Comparison of ENCODE assay signal across 1 cellular context in the genomic region with DNA sequence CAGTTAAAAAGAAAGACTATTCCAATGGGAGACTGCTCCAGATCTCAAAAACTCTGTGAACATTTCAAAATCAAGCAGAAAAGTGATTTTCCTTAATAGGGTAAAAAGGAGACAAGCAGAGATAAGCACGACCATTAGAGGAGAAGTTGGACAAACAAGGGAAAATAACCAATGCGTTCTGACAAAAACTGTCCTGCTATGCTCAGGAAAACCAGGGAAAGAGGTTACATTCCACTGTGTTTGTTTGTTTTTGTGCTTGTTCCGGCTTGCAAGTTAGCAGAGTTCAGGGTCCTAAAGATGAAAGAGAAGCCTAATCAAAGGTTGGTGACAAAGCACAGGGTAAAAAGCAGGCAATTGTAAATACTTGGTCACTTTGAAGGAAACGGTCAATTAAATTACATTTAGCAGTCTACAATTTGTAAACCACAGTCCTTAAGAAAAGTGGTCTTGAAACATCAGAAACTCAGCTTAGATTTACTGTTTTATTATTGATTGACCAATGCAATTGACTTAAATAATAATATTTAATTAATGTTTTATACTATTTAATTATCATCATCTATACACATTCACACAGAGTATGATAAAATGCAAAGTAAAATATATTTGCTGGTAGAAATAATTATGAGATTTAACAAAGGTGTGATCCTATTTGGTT.
TF ChIP-seq lines count a peak whose summit lies in the region.

No MANE protein-coding gene starts in this region.

TF ChIP-seq in HepG2, 621 proteins besides CTCF, POLR2A, EP300 and RAD21 (continued from another document and continues in another):
- TF ChIP-seq, protein P1, sequence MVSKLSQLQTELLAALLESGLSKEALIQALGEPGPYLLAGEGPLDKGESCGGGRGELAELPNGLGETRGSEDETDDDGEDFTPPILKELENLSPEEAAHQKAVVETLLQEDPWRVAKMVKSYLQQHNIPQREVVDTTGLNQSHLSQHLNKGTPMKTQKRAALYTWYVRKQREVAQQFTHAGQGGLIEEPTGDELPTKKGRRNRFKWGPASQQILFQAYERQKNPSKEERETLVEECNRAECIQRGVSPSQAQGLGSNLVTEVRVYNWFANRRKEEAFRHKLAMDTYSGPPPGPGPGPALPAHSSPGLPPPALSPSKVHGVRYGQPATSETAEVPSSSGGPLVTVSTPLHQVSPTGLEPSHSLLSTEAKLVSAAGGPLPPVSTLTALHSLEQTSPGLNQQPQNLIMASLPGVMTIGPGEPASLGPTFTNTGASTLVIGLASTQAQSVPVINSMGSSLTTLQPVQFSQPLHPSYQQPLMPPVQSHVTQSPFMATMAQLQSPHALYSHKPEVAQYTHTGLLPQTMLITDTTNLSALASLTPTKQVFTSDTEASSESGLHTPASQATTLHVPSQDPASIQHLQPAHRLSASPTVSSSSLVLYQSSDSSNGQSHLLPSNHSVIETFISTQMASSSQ (IDR thresholded peaks at IDR 0.05; ENCODE audit: low read depth), result peak; percentile 59; the same call in 1 of the 2 replicates
- TF ChIP-seq, protein P1 (CRISPR knock-in tag; IDR thresholded peaks at IDR 0.05; ENCODE audit: borderline replicate concordance), result peak; percentile 85
- TF ChIP-seq, protein P2, sequence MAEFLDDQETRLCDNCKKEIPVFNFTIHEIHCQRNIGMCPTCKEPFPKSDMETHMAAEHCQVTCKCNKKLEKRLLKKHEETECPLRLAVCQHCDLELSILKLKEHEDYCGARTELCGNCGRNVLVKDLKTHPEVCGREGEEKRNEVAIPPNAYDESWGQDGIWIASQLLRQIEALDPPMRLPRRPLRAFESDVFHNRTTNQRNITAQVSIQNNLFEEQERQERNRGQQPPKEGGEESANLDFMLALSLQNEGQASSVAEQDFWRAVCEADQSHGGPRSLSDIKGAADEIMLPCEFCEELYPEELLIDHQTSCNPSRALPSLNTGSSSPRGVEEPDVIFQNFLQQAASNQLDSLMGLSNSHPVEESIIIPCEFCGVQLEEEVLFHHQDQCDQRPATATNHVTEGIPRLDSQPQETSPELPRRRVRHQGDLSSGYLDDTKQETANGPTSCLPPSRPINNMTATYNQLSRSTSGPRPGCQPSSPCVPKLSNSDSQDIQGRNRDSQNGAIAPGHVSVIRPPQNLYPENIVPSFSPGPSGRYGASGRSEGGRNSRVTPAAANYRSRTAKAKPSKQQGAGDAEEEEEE (CRISPR knock-in tag; IDR thresholded peaks at IDR 0.05; ENCODE audit: borderline replicate concordance), result no peak
- TF ChIP-seq E2F2 (CRISPR knock-in tag; IDR thresholded peaks at IDR 0.05; ENCODE audit: borderline replicate concordance) (no peak), ZNF33B (CRISPR knock-in tag; IDR thresholded peaks at IDR 0.05) (no peak), ZNF224 (CRISPR knock-in tag; IDR thresholded peaks at IDR 0.05) (no peak), MLXIP (CRISPR knock-in tag; IDR thresholded peaks at IDR 0.05; ENCODE audit: borderline replicate concordance) (no peak), REPIN1 (CRISPR knock-in tag; IDR thresholded peaks at IDR 0.05; ENCODE audit: borderline replicate concordance, low read depth) (no peak), SIX1 (CRISPR knock-in tag; IDR thresholded peaks at IDR 0.05; ENCODE audit: borderline replicate concordance) (peak; percentile 52; the same call in 1 of the 2 replicates), SAFB2 (CRISPR knock-in tag; IDR thresholded peaks at IDR 0.05; ENCODE audit: borderline replicate concordance, low read depth) (no peak), POLR2AphosphoS5 (IDR thresholded peaks at IDR 0.05; ENCODE audit: low read depth, low read length) (no peak), SRY (CRISPR knock-in tag; IDR thresholded peaks at IDR 0.05) (no peak), HNRNPL (IDR thresholded peaks at IDR 0.05; ENCODE audit: low read depth, low read length) (no peak), KDM1A (CRISPR knock-in tag; IDR thresholded peaks at IDR 0.05) (no peak), PHB2 (IDR thresholded peaks at IDR 0.05; ENCODE audit: partially characterized antibody) (no peak), NFYC (CRISPR knock-in tag; IDR thresholded peaks at IDR 0.05) (no peak), RAD51 (IDR thresholded peaks at IDR 0.05; ENCODE audit: borderline replicate concordance) (no peak), ZNF589 (CRISPR knock-in tag; conservative IDR thresholded peaks at IDR 0.05) (no peak), HNRNPUL1 (IDR thresholded peaks at IDR 0.05; ENCODE audit: low read depth, low read length) (no peak), ZNF296 (CRISPR knock-in tag; conservative IDR thresholded peaks at IDR 0.05) (no peak), ZNF496 (CRISPR knock-in tag; IDR thresholded peaks at IDR 0.05; ENCODE audit: insufficient replicate concordance) (no peak), ZIK1 (CRISPR knock-in tag; IDR thresholded peaks at IDR 0.05; ENCODE audit: borderline replicate concordance, low read depth) (no peak)
- TF ChIP-seq, protein P3, sequence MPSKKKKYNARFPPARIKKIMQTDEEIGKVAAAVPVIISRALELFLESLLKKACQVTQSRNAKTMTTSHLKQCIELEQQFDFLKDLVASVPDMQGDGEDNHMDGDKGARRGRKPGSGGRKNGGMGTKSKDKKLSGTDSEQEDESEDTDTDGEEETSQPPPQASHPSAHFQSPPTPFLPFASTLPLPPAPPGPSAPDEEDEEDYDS (CRISPR knock-in tag; IDR thresholded peaks at IDR 0.05), result peak; percentile 46; the same call in 1 of the 2 replicates
- TF ChIP-seq, protein P4, sequence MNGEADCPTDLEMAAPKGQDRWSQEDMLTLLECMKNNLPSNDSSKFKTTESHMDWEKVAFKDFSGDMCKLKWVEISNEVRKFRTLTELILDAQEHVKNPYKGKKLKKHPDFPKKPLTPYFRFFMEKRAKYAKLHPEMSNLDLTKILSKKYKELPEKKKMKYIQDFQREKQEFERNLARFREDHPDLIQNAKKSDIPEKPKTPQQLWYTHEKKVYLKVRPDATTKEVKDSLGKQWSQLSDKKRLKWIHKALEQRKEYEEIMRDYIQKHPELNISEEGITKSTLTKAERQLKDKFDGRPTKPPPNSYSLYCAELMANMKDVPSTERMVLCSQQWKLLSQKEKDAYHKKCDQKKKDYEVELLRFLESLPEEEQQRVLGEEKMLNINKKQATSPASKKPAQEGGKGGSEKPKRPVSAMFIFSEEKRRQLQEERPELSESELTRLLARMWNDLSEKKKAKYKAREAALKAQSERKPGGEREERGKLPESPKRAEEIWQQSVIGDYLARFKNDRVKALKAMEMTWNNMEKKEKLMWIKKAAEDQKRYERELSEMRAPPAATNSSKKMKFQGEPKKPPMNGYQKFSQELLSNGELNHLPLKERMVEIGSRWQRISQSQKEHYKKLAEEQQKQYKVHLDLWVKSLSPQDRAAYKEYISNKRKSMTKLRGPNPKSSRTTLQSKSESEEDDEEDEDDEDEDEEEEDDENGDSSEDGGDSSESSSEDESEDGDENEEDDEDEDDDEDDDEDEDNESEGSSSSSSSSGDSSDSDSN (CRISPR knock-in tag; IDR thresholded peaks at IDR 0.05), result no peak
- TF ChIP-seq, protein P5, sequence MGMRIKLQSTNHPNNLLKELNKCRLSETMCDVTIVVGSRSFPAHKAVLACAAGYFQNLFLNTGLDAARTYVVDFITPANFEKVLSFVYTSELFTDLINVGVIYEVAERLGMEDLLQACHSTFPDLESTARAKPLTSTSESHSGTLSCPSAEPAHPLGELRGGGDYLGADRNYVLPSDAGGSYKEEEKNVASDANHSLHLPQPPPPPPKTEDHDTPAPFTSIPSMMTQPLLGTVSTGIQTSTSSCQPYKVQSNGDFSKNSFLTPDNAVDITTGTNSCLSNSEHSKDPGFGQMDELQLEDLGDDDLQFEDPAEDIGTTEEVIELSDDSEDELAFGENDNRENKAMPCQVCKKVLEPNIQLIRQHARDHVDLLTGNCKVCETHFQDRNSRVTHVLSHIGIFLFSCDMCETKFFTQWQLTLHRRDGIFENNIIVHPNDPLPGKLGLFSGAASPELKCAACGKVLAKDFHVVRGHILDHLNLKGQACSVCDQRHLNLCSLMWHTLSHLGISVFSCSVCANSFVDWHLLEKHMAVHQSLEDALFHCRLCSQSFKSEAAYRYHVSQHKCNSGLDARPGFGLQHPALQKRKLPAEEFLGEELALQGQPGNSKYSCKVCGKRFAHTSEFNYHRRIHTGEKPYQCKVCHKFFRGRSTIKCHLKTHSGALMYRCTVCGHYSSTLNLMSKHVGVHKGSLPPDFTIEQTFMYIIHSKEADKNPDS (CRISPR knock-in tag; IDR thresholded peaks at IDR 0.05), result no peak
- TF ChIP-seq, protein P6, sequence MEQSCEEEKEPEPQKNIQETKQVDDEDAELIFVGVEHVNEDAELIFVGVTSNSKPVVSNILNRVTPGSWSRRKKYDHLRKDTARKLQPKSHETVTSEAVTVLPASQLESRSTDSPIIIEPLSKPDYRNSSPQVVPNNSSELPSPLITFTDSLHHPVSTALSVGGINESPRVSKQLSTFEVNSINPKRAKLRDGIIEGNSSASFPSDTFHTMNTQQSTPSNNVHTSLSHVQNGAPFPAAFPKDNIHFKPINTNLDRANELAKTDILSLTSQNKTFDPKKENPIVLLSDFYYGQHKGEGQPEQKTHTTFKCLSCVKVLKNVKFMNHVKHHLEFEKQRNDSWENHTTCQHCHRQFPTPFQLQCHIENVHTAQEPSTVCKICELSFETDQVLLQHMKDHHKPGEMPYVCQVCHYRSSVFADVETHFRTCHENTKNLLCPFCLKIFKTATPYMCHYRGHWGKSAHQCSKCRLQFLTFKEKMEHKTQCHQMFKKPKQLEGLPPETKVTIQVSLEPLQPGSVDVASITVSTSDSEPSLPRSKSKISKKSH (CRISPR knock-in tag; IDR thresholded peaks at IDR 0.05; ENCODE audit: borderline replicate concordance), result no peak
- TF ChIP-seq, protein P7, sequence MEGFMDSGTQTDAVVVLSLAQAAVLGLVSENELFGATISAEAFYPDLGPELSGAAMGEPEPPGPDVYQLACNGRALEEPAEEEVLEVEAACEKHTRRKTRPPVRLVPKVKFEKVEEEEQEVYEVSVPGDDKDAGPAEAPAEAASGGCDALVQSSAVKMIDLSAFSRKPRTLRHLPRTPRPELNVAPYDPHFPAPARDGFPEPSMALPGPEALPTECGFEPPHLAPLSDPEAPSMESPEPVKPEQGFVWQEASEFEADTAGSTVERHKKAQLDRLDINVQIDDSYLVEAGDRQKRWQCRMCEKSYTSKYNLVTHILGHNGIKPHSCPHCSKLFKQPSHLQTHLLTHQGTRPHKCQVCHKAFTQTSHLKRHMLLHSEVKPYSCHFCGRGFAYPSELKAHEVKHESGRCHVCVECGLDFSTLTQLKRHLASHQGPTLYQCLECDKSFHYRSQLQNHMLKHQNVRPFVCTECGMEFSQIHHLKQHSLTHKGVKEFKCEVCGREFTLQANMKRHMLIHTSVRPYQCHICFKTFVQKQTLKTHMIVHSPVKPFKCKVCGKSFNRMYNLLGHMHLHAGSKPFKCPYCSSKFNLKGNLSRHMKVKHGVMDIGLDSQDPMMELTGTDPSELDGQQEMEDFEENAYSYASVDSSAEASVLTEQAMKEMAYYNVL (CRISPR knock-in tag; IDR thresholded peaks at IDR 0.05; ENCODE audit: borderline replicate concordance), result peak; percentile 71; the same call in 1 of the 2 replicates
